Comparison of ENCODE assay signal across 8 cellular contexts in the genomic region with DNA sequence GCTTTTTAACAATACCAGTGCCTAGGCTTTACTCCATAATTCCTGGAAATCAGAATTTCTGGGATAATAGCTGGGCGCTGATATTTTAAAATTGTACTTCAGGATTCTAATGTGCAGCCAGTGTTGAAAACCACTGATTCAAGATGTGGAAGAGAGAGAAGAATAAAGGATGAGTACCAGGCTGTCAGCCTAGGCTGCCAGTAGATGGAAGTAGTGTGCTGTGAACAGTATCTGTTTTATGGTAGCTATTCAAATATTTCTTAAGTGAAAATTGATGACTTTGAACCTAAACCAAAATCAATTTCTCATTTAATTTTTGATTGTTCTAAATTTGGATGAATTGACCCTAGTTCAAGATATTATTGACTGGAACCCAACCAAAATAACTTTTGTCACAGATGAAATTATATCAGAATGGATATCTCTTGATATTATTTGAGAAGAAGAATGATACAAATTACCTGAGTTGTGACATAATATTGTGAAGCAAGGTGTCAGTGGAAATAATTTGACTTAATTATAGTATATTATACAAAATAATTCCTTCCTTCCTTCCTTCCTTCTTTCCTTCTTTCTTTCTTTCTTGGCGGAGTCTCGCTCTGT.
DNase-seq lines count a peak whose midpoint lies in the region; ATAC-seq and TF ChIP-seq lines count a peak whose summit lies in the region.

No MANE protein-coding gene starts in this region.

- no peak for TF ChIP-seq POLR2A in HCT116 (IDR thresholded peaks at IDR 0.05; ENCODE audit: borderline replicate concordance, extremely low read depth, insufficient read depth, insufficient read length)

- no peak overlapping the region for H3K9ac ChIP-seq in HCT116 (ENCODE audit: low read length)

- CTCF ChIA-PET in HCT116 (lab: Charles Lee): interaction anchor here (0.5 to 3.6 kb wide), 10 partner anchors 9 to 450 kb away, joined by 3 to 53 read pairs (median 4); no protein-coding TSS in a partner anchor

- H3K9me2 ChIP-seq in HCT116 (ENCODE audit: insufficient read depth): no peaks in the 10 kb centered on the region

- no peaks in the 10 kb centered on the region for H3K27me3 ChIP-seq in HCT116 (ENCODE audit: insufficient read depth, low read length)
- no peaks in the 10 kb centered on the region for H3K27me3 ChIP-seq in brain microvascular endothelial cell (replicated peaks)
- H3K27me3 ChIP-seq in kidney epithelial cell (ENCODE audit: control insufficient read depth, insufficient read depth, low read length): no peaks in the 10 kb centered on the region

- H3K27me3 Mint-ChIP-seq in type B pancreatic cell: no peaks in the 10 kb centered on the region

- no peak overlapping the region for H3K4me3 Mint-ChIP-seq in type B pancreatic cell

- no peak overlapping the region for H2AFZ ChIP-seq in HCT116 (ENCODE audit: low read depth, low read length, poor library complexity, severe bottlenecking)

- peak; percentile 90 for TF ChIP-seq RAD21 in HCT116 (IDR thresholded peaks at IDR 0.05; ENCODE audit: low read depth)

- H3K27ac ChIP-seq in HCT116 (ENCODE audit: low read depth, low read length) (no peak overlapping the region), brain microvascular endothelial cell (no peak overlapping the region)

- BruUV-seq in HCT116 (replicated peaks; lab: Mats Ljungman, UMichigan): no TSS peak

- no peak overlapping the region for H3K4me3 ChIP-seq in HCT116 (replicated peaks in 1 of 2; ENCODE audit: low read depth in 1 of 2, low read length in 2 of 2)
- H3K4me3 ChIP-seq in brain microvascular endothelial cell (ENCODE audit: low read depth, low read length): no peak overlapping the region
- no peak overlapping the region for H3K4me3 ChIP-seq in kidney epithelial cell (ENCODE audit: low read depth, low read length)

- H3K36me3 ChIP-seq in HCT116 (ENCODE audit: control insufficient read depth in 1 of 2, insufficient read depth in 2 of 2, low read length in 2 of 2) (no peaks in the 10 kb centered on the region), brain microvascular endothelial cell (replicated peaks) (no peaks in the 10 kb centered on the region), kidney epithelial cell (ENCODE audit: control insufficient read depth, insufficient read depth, low read length) (no peaks in the 10 kb centered on the region)

- H3K79me2 ChIP-seq in HCT116 (ENCODE audit: insufficient read depth, low read length): no peaks in the 10 kb centered on the region

- no peak overlapping the region for H3K27ac Mint-ChIP-seq in type B pancreatic cell

- intact Hi-C loops in HCT116 (cut with micrococcal nuclease): loop anchor here (1.0 to 10.0 kb wide), 3 partner anchors 311 to 779 kb away; no protein-coding TSS in a partner anchor

- RAD21 ChIA-PET in HCT116 (lab: Charles Lee; ENCODE audit: low non-redundant PET in 1 of 2, low total read pairs in 2 of 2, uncharacterized antibody in 2 of 2, unreplicated experiment in 2 of 2): interaction anchor here (0.7 to 1.2 kb wide), 4 partner anchors 46 to 450 kb away, joined by 3 to 5 read pairs (median 4); no protein-coding TSS in a partner anchor

- no peaks in the 10 kb centered on the region for H3K9me3 ChIP-seq in HCT116 (ENCODE audit: control insufficient read depth in 1 of 2, insufficient read depth in 1 of 2, low read depth in 1 of 2, low read length in 2 of 2)

- no peaks in the 10 kb centered on the region for H3K9me3 Mint-ChIP-seq in type B pancreatic cell

- DNase-seq in DMS79 (lab: John Stamatoyannopoulos, UW) (peak; percentile 0), HCT116 (ENCODE audit: low read depth, low spot score) (peak; percentile 38), NCI-H82 (lab: John Stamatoyannopoulos, UW) (peak; percentile 75), brain microvascular endothelial cell (peak; percentile 49), kidney epithelial cell (ENCODE audit: low read depth) (peak; percentile 16), type B pancreatic cell (ENCODE audit: extremely low spot score, unreplicated experiment) (no peak)

- in situ Hi-C loops in brain microvascular endothelial cell (cut with HindIII; ENCODE audit: low pct_ligation_motif_present, low sequenced_read_pairs): no loop called here

- H3K4me1 ChIP-seq in HCT116 (ENCODE audit: control insufficient read depth in 1 of 2, insufficient read depth in 2 of 2, low read length in 2 of 2): peaks cover 4 to 5% of the 10 kb centered on the region in 2 experiments

- ATAC-seq in HCT116 (peak; percentile 78), GM18909 (IDR thresholded peaks at IDR 0.05; ENCODE audit: poor library complexity, unreplicated experiment) (no peak), GM18907 (IDR thresholded peaks at IDR 0.05; ENCODE audit: unreplicated experiment) (no peak)

- POLR2A ChIA-PET in HCT116 (lab: Charles Lee): interaction anchor here (2.1 kb wide), 1 partner anchor 417 kb away, joined by 7 read pairs; no protein-coding TSS in a partner anchor

- H3K4me2 ChIP-seq in HCT116 (ENCODE audit: low read length): no peak overlapping the region

- peaks cover 5% of the 10 kb centered on the region for H3K4me1 Mint-ChIP-seq in type B pancreatic cell (ENCODE audit: unreplicated experiment)

- H3K36me3 Mint-ChIP-seq in type B pancreatic cell: no peaks in the 10 kb centered on the region

- H4K20me1 ChIP-seq in HCT116 (ENCODE audit: insufficient read depth): no peaks in the 10 kb centered on the region

- TF ChIP-seq CTCF in HCT116 (IDR thresholded peaks at IDR 0.05 in 2 of 3, conservative IDR thresholded peaks at IDR 0.05 in 1 of 3; ENCODE audit: borderline replicate concordance in 1 of 3, insufficient read depth in 1 of 3, low read depth in 2 of 3, low read length in 2 of 3) (peak; percentile 64 to 73 (median 66); a peak in 5 of 6 replicates), brain microvascular endothelial cell (IDR thresholded peaks at IDR 0.05; ENCODE audit: low read depth, low read length, missing control alignments) (peak; percentile 83), kidney epithelial cell (IDR thresholded peaks at IDR 0.05; ENCODE audit: insufficient read depth, low read length, poor library complexity, severe bottlenecking) (peak; percentile 72), type B pancreatic cell (conservative IDR thresholded peaks at IDR 0.05) (peak; percentile 78)

TF ChIP-seq in HCT116, 20 proteins besides CTCF, POLR2A, EP300 and RAD21 (continues in another document):
- TF ChIP-seq ZNF274 (IDR thresholded peaks at IDR 0.05; ENCODE audit: low read depth, low read length): no peak
- no peak for TF ChIP-seq ELF1 (IDR thresholded peaks at IDR 0.05; ENCODE audit: borderline replicate concordance, low read depth)
- no peak for TF ChIP-seq TCF7L2 (IDR thresholded peaks at IDR 0.05; ENCODE audit: borderline replicate concordance, extremely low read depth, insufficient read depth, insufficient read length)
- TF ChIP-seq EZH2phosphoT487 (IDR thresholded peaks at IDR 0.05; ENCODE audit: borderline replicate concordance): no peak
- TF ChIP-seq JUND (IDR thresholded peaks at IDR 0.05): no peak
- TF ChIP-seq, protein P1, sequence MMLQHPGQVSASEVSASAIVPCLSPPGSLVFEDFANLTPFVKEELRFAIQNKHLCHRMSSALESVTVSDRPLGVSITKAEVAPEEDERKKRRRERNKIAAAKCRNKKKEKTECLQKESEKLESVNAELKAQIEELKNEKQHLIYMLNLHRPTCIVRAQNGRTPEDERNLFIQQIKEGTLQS (IDR thresholded peaks at IDR 0.05): no peak
- TF ChIP-seq, protein P2, sequence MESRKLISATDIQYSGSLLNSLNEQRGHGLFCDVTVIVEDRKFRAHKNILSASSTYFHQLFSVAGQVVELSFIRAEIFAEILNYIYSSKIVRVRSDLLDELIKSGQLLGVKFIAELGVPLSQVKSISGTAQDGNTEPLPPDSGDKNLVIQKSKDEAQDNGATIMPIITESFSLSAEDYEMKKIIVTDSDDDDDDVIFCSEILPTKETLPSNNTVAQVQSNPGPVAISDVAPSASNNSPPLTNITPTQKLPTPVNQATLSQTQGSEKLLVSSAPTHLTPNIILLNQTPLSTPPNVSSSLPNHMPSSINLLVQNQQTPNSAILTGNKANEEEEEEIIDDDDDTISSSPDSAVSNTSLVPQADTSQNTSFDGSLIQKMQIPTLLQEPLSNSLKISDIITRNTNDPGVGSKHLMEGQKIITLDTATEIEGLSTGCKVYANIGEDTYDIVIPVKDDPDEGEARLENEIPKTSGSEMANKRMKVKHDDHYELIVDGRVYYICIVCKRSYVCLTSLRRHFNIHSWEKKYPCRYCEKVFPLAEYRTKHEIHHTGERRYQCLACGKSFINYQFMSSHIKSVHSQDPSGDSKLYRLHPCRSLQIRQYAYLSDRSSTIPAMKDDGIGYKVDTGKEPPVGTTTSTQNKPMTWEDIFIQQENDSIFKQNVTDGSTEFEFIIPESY (IDR thresholded peaks at IDR 0.05; ENCODE audit: extremely low read depth, insufficient replicate concordance, low read length): no peak
- no peak for TF ChIP-seq EZH2 (IDR thresholded peaks at IDR 0.05)
- no peak for TF ChIP-seq YY1 (IDR thresholded peaks at IDR 0.05; ENCODE audit: extremely low read depth, insufficient replicate concordance, low read depth, low read length)
- no peak for TF ChIP-seq SP1 (IDR thresholded peaks at IDR 0.05; ENCODE audit: low read depth)
- no peak for TF ChIP-seq SRF (IDR thresholded peaks at IDR 0.05; ENCODE audit: low read depth)
- no peak for TF ChIP-seq POLR2AphosphoS5 (IDR thresholded peaks at IDR 0.05; ENCODE audit: low read depth, low read length)
- no peak for TF ChIP-seq ZFX (IDR thresholded peaks at IDR 0.05)
